In genomic region chr6:16471222-16471784, GRCh38 we compare ENCODE assay signal across 8 cellular contexts.
DNase-seq lines count a peak whose midpoint lies in the region; ATAC-seq, FAIRE-seq and TF ChIP-seq lines count a peak whose summit lies in the region.

No MANE protein-coding gene starts in this region.

- H3K4me3 Mint-ChIP-seq in MCF 10A (ENCODE audit: unreplicated experiment): no peak overlapping the region

- no peak for TF ChIP-seq EP300 in gastroesophageal sphincter (IDR thresholded peaks at IDR 0.05)

- H3K27ac ChIP-seq in body of pancreas: no peak overlapping the region
- H3K27ac ChIP-seq in gastroesophageal sphincter: no peak overlapping the region

- ATAC-seq in GM18499 (IDR thresholded peaks at IDR 0.05; ENCODE audit: insufficient read depth, unreplicated experiment) (peak; percentile 38), GM21528 (IDR thresholded peaks at IDR 0.05; ENCODE audit: low FRiP score, unreplicated experiment) (peak; percentile 57), body of pancreas (no peak), gastroesophageal sphincter (no peak)

- H3K4me3 ChIP-seq in body of pancreas (no peak overlapping the region), gastroesophageal sphincter (no peak overlapping the region)

- POLR2A ChIA-PET in MCF 10A (lab: Yijun Ruan, JAX): interaction anchor here (0.6 kb wide), 2 partner anchors 73 to 124 kb away, joined by 4 read pairs; no protein-coding TSS in a partner anchor

- H3K4me1 ChIP-seq in body of pancreas (peaks cover 35% of the 10 kb centered on the region), gastroesophageal sphincter (peaks cover 0 to 20% (median 0%) of the 10 kb centered on the region in 3 donors)

- H3K9me3 ChIP-seq in body of pancreas (no peaks in the 10 kb centered on the region), gastroesophageal sphincter (no peaks in the 10 kb centered on the region)

- no peak overlapping the region for H3K27ac Mint-ChIP-seq in MCF 10A (ENCODE audit: low read depth, unreplicated experiment)

- no peaks in the 10 kb centered on the region for H3K36me3 ChIP-seq in body of pancreas (replicated peaks in 1 of 2; ENCODE audit: insufficient read depth in 1 of 2, low read depth in 2 of 2)
- H3K36me3 ChIP-seq in gastroesophageal sphincter: peaks cover 0 to 3% of the 10 kb centered on the region in 2 donors

- BruUV-seq in MCF 10A (replicated peaks; lab: Mats Ljungman, UMichigan): no TSS peak

- CTCF ChIA-PET in MCF 10A (lab: Yijun Ruan, JAX): interaction anchor here (0.8 to 1.3 kb wide), 3 partner anchors 13 to 129 kb away, joined by 3 to 8 read pairs (median 4); no protein-coding TSS in a partner anchor

- TF ChIP-seq POLR2A in body of pancreas (IDR thresholded peaks at IDR 0.05) (no peak), gastroesophageal sphincter (IDR thresholded peaks at IDR 0.05) (no peak)

- no peak for DNase-seq in HTR-8/SVneo (ENCODE audit: insufficient read length, low spot score)
- DNase-seq in kidney glomerular epithelial cell (lab: John Stamatoyannopoulos, UW): peak; percentile 5
- DNase-seq in body of pancreas: no peak
- no peak for DNase-seq in NCI-H510A (lab: John Stamatoyannopoulos, UW)
- no peak for DNase-seq in MCF 10A (ENCODE audit: unreplicated experiment)

- no peaks in the 10 kb centered on the region for H3K27me3 Mint-ChIP-seq in MCF 10A (ENCODE audit: insufficient read depth, unreplicated experiment)

- peaks cover 5% of the 10 kb centered on the region for H3K4me1 Mint-ChIP-seq in MCF 10A (ENCODE audit: insufficient read depth, unreplicated experiment)

- FAIRE-seq in HTR-8/SVneo (lab: Jason Lieb, UNC): peak; percentile 87

- H3K9me3 Mint-ChIP-seq in MCF 10A (ENCODE audit: unreplicated experiment): no peaks in the 10 kb centered on the region

- 68 to 75% methylated on average over 6 of the region's 6 CpGs for WGBS in body of pancreas, 2 donors
- 80 to 83% methylated on average over 5 to 6 of the region's 6 CpGs for WGBS in gastroesophageal sphincter (ENCODE audit: low coverage in 1 of 2), 2 donors

- H3K36me3 Mint-ChIP-seq in MCF 10A (ENCODE audit: insufficient read depth, unreplicated experiment): no peaks in the 10 kb centered on the region

- TF ChIP-seq CTCF in body of pancreas (IDR thresholded peaks at IDR 0.05): no peak
- no peak for TF ChIP-seq CTCF in gastroesophageal sphincter (IDR thresholded peaks at IDR 0.05)
- TF ChIP-seq CTCF in MCF 10A (IDR thresholded peaks at IDR 0.05; ENCODE audit: unreplicated experiment): no peak

- intact Hi-C loops in body of pancreas (cut with DNase I) (no loop called here), MCF 10A (cut with micrococcal nuclease) (no loop called here)

- H3K27me3 ChIP-seq in body of pancreas (no peaks in the 10 kb centered on the region), gastroesophageal sphincter (no peaks in the 10 kb centered on the region)

Comparison
In these comparisons a context has a peak if more than half of its experiments do, and no peak if none do; other contexts are left out.
1. ATAC-seq: peak in GM18499 (single experiment) and GM21528 (single experiment); none in body of pancreas (single experiment) and gastroesophageal sphincter (single experiment).